Comparison of ENCODE assay signal across 28 cellular contexts in the genomic region with DNA sequence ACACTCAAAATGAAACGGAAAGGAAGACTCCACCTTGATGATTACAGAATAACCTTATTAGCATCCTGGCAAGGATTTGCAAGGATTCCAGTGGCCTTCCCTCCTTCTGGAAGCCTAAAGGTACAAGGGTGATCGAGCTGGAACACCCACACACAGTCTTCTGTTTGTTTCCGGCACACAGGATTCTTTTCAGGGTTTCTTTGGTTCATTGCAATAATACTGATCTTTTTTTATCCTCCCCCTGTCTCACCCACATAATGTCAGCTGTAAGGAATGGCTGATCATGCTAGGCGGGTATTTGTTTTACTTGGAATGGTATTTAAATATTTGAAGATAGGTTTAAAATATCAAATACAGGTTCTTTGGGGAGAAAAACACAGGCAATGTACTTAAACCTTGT.
A peak's percentile ranks its signal among the peaks of the same experiment; 100 is the strongest.
DNase-seq lines count a peak whose midpoint lies in the region; ATAC-seq and TF ChIP-seq lines count a peak whose summit lies in the region.
"Had no signal": no experiment of that assay in that cellular context is flagged by ENCODE, and none has a peak within 500 bp of the region (broad histone marks: within the 10 kb centered on the region; RNA-seq: fewer than 3 reads in every experiment).

No MANE protein-coding gene starts in this region.

- no peaks in the 10 kb centered on the region for H3K27me3 ChIP-seq in dorsolateral prefrontal cortex
- no peaks in the 10 kb centered on the region for H3K27me3 ChIP-seq in tibial nerve
- H3K27me3 ChIP-seq in naive thymus-derived CD4-positive, alpha-beta T cell (ENCODE audit: control insufficient read depth in 2 of 2, insufficient read depth in 2 of 2, low read length in 2 of 2) = no peaks in the 10 kb centered on the region
- H3K27me3 ChIP-seq: cardiac muscle cell, suprapubic skin, vagina had no signal

- ATAC-seq in naive thymus-derived CD4-positive, alpha-beta T cell = no peak
- ATAC-seq: activated CD8-positive, alpha-beta T cell treated with anti-CD3 and anti-CD28 coated beads, Interleukin-2, amount 10 ng/mL, durations not matched to agents 7 days and 5 days; activated naive CD8-positive, alpha-beta T cell treated with anti-CD3 and anti-CD28 coated beads, Interleukin-2, amount 50 U/mL, for 24 hours; left ventricle myocardium superior; Panc1; psoas muscle; stimulated activated memory B cell treated with anti-CD40 and anti-IgM and Interleukin-4, amounts not matched to agents 10 μg/mL and 1 μg/mL and 100 μg/mL, for 72 hours had no signal

- intact Hi-C loops in dorsolateral prefrontal cortex (cut with DNase I) = no loop called here
- intact Hi-C loops in naive thymus-derived CD4-positive, alpha-beta T cell (cut with micrococcal nuclease) = no loop called here

- no peaks in the 10 kb centered on the region for H3K9me3 Mint-ChIP-seq in naive thymus-derived CD4-positive, alpha-beta T cell
- H3K9me3 Mint-ChIP-seq: activated naive CD8-positive, alpha-beta T cell treated with anti-CD3 and anti-CD28 coated beads, Interleukin-2, amount 50 U/mL, for 24 hours; H9; nephron; stimulated activated memory B cell treated with anti-CD40 and anti-IgM and Interleukin-4, amounts not matched to agents 10 μg/mL and 1 μg/mL and 100 μg/mL, for 72 hours had no signal

- peaks cover 17 to 60% (median 24%) of the 10 kb centered on the region in 5 donors for H3K36me3 Mint-ChIP-seq in naive thymus-derived CD4-positive, alpha-beta T cell
- H3K36me3 Mint-ChIP-seq: stimulated activated memory B cell treated with anti-CD40 and anti-IgM and Interleukin-4, amounts not matched to agents 10 μg/mL and 1 μg/mL and 100 μg/mL, for 72 hours had no signal

- TF ChIP-seq EP300 in tibial nerve (IDR thresholded peaks at IDR 0.05) = no peak

- H3K9me3 ChIP-seq in tibial nerve = no peaks in the 10 kb centered on the region
- H3K9me3 ChIP-seq in naive thymus-derived CD4-positive, alpha-beta T cell (ENCODE audit: control insufficient read depth in 2 of 3, low read length in 3 of 3) = no peaks in the 10 kb centered on the region
- H3K9me3 ChIP-seq: psoas muscle, suprapubic skin, vagina had no signal

- H3K4me1 Mint-ChIP-seq in naive thymus-derived CD4-positive, alpha-beta T cell = peaks cover 3 to 26% (median 6%) of the 10 kb centered on the region in 7 donors
- H3K4me1 Mint-ChIP-seq: stimulated activated memory B cell treated with anti-CD40 and anti-IgM and Interleukin-4, amounts not matched to agents 10 μg/mL and 1 μg/mL and 100 μg/mL, for 72 hours had no signal

- H3K36me3 ChIP-seq in tibial nerve = peaks cover 0 to 44% (median 0%) of the 10 kb centered on the region in 3 donors
- H3K36me3 ChIP-seq in naive thymus-derived CD4-positive, alpha-beta T cell (ENCODE audit: control insufficient read depth in 2 of 3, insufficient read depth in 3 of 3, low read length in 3 of 3) = peaks cover 0 to 66% (median 5%) of the 10 kb centered on the region in 3 experiments
- H3K36me3 ChIP-seq: cardiac muscle cell, vagina had no signal

- TF ChIP-seq CTCF in dorsolateral prefrontal cortex (IDR thresholded peaks at IDR 0.05 in 54 of 56, conservative IDR thresholded peaks at IDR 0.05 in 2 of 56; ENCODE audit: low read depth in 1 of 56, partially characterized antibody in 56 of 56) (no peak), tibial nerve (IDR thresholded peaks at IDR 0.05) (no peak)

- no peak overlapping the region for H3K27ac Mint-ChIP-seq in naive thymus-derived CD4-positive, alpha-beta T cell
- H3K27ac Mint-ChIP-seq: activated CD8-positive, alpha-beta T cell treated with anti-CD3 and anti-CD28 coated beads, Interleukin-2, amount 10 ng/mL, durations not matched to agents 7 days and 5 days; H9; stimulated activated memory B cell treated with anti-CD40 and anti-IgM and Interleukin-4, amounts not matched to agents 10 μg/mL and 1 μg/mL and 100 μg/mL, for 72 hours had no signal

- peaks cover 0 to 30% (median 15%) of the 10 kb centered on the region in 4 donors for H3K4me1 ChIP-seq in tibial nerve
- no peaks in the 10 kb centered on the region for H3K4me1 ChIP-seq in naive thymus-derived CD4-positive, alpha-beta T cell (ENCODE audit: control insufficient read depth in 2 of 2, insufficient read depth in 2 of 2, low read length in 2 of 2)
- H3K4me1 ChIP-seq: psoas muscle, suprapubic skin, vagina had no signal

- WGBS in tibial nerve, 2 donors = 26 to 28% methylated on average over 4 of the region's 4 CpGs

- CTCF ChIA-PET in naive thymus-derived CD4-positive, alpha-beta T cell (lab: Charles Lee) = interaction anchor here (0.9 kb wide), 1 partner anchor 479 kb away, joined by 3 read pairs; no protein-coding TSS in a partner anchor

- peak overlapping the region in 20 of 59 donors; percentile 2 to 39 (median 17) for H3K4me3 ChIP-seq in dorsolateral prefrontal cortex
- H3K4me3 ChIP-seq in tibial nerve = no peak overlapping the region
- H3K4me3 ChIP-seq in naive thymus-derived CD4-positive, alpha-beta T cell (ENCODE audit: low read length) = no peak overlapping the region
- H3K4me3 ChIP-seq: cardiac muscle cell, psoas muscle, smooth muscle cell, suprapubic skin, vagina had no signal

- H3K27me3 Mint-ChIP-seq in naive thymus-derived CD4-positive, alpha-beta T cell = no peaks in the 10 kb centered on the region
- H3K27me3 Mint-ChIP-seq: activated naive CD8-positive, alpha-beta T cell treated with anti-CD3 and anti-CD28 coated beads, Interleukin-2, amount 50 U/mL, for 24 hours; stimulated activated memory B cell treated with anti-CD40 and anti-IgM and Interleukin-4, amounts not matched to agents 10 μg/mL and 1 μg/mL and 100 μg/mL, for 72 hours had no signal

- H3K4me3 Mint-ChIP-seq in naive thymus-derived CD4-positive, alpha-beta T cell = no peak overlapping the region
- H3K4me3 Mint-ChIP-seq: activated CD8-positive, alpha-beta T cell treated with anti-CD3 and anti-CD28 coated beads, Interleukin-2, amount 10 ng/mL, durations not matched to agents 7 days and 5 days; activated naive CD8-positive, alpha-beta T cell treated with anti-CD3 and anti-CD28 coated beads, Interleukin-2, amount 50 U/mL, for 24 hours; H9; nephron; stimulated activated memory B cell treated with anti-CD40 and anti-IgM and Interleukin-4, amounts not matched to agents 10 μg/mL and 1 μg/mL and 100 μg/mL, for 72 hours had no signal

- DNase-seq in dorsolateral prefrontal cortex = no peak
- peak; percentile 36 for DNase-seq in non-pigmented ciliary epithelial cell (ENCODE audit: low read depth)
- no peak for DNase-seq in tibial nerve (ENCODE audit: low spot score in 2 of 2)
- no peak for DNase-seq in iPS-NIHi7 (ENCODE audit: extremely low spot score)
- no peak for DNase-seq in naive thymus-derived CD4-positive, alpha-beta T cell
- DNase-seq in SIG-M5 (lab: John Stamatoyannopoulos, UW) = no peak
- DNase-seq: activated CD4-positive, alpha-beta T cell treated with anti-CD3 and anti-CD28 coated beads for 1 hour; activated CD8-positive, alpha-beta T cell treated with anti-CD3 and anti-CD28 coated beads, Interleukin-2, amount 10 ng/mL, durations not matched to agents 7 days and 5 days; activated gamma-delta T cell treated with Interleukin-2 at 50 U/mL for 16 hours; activated naive CD8-positive, alpha-beta T cell treated with anti-CD3 and anti-CD28 coated beads, Interleukin-2, amount 50 U/mL, for 24 hours; activated T-cell treated with anti-CD3 and anti-CD28 coated beads for 4 hours; DMS 273 treated with DMSO at 0.1 percent for 48 hours; H9; left ventricle myocardium superior; NCI-H1694; NCI-H510A; NK-92 treated with Interleukin-12 subunit alpha and Interleukin-12 subunit beta, amount 100 ng/mL, for 24 hours; psoas muscle had no signal

- POLR2A ChIA-PET in naive thymus-derived CD4-positive, alpha-beta T cell (lab: Charles Lee) = no interaction called here

- TF ChIP-seq POLR2A in tibial nerve (IDR thresholded peaks at IDR 0.05) = no peak

- H3K27ac ChIP-seq in angular gyrus (ENCODE audit: low read depth, low read length) (peak overlapping the region; percentile 69), dorsolateral prefrontal cortex (peak overlapping the region in 54 of 59 donors; percentile 2 to 83 (median 64)), tibial nerve (peak overlapping the region in 3 of 4 donors; percentile 1 to 67 (median 61))
- H3K27ac ChIP-seq in naive thymus-derived CD4-positive, alpha-beta T cell (ENCODE audit: low read depth, low read length) = no peak overlapping the region
- H3K27ac ChIP-seq: cardiac muscle cell, epithelial cell of prostate, HL-60, psoas muscle, suprapubic skin, vagina had no signal
